In the genomic region with DNA sequence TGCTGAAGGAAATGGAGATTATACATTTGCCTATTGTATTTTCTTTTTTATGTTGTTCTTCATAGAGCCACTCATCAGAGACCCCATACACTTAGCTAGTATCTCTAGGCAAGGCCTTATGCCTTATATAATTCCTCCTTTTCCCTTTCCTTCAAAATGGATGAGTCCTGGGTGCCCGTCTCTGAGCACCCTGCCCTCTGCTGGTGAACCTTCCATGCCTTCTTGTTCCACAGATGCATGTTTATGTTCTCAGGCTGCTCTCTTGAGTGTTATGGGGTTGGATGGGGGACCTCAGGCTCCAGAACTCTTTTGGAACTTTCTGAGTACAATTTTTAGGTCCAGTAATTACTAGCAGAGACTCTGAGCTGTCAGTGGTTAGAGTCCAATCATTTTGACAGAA, we compare ENCODE assay signal across 11 cellular contexts.
DNase-seq lines count a peak whose midpoint lies in the region; ATAC-seq, FAIRE-seq and TF ChIP-seq lines count a peak whose summit lies in the region.
"Had no signal": no experiment of that assay in that cellular context is flagged by ENCODE, and none has a peak within 500 bp of the region (broad histone marks: within the 10 kb centered on the region; RNA-seq: fewer than 3 reads in every experiment).

No MANE protein-coding gene starts in this region.

- H3K9me3 ChIP-seq in IMR-90 (ENCODE audit: control insufficient read depth, insufficient read depth, low read length), result no peaks in the 10 kb centered on the region
- no peaks in the 10 kb centered on the region for H3K9me3 ChIP-seq in GM12878 (replicated peaks; ENCODE audit: control insufficient read depth, insufficient read depth, low read length)
- H3K9me3 ChIP-seq: neutrophil had no signal

- CTCF ChIA-PET in IMR-90 (lab: Yijun Ruan, JAX), result interaction anchor here (0.6 to 1.4 kb wide), 2 partner anchors 36 to 161 kb away, joined by 3 read pairs; no protein-coding TSS in a partner anchor
- CTCF ChIA-PET in GM12878 (lab: Yijun Ruan, JAX), result interaction anchor here (0.6 to 1.2 kb wide), 4 partner anchors 37 to 669 kb away, joined by 3 to 4 read pairs (median 3); no protein-coding TSS in a partner anchor
- CTCF ChIA-PET in activated CD8-positive, alpha-beta memory T cell treated with anti-CD3 and anti-CD28 coated beads, Interleukin-2, amount 10 ng/mL, durations not matched to agents 7 days and 5 days (lab: Charles Lee), result no interaction called here

- peaks cover 0 to 3% of the 10 kb centered on the region in 2 donors for H3K27me3 Mint-ChIP-seq in natural killer cell (ENCODE audit: low read depth in 2 of 2)
- no peaks in the 10 kb centered on the region for H3K27me3 Mint-ChIP-seq in activated CD8-positive, alpha-beta memory T cell treated with anti-CD3 and anti-CD28 coated beads, Interleukin-2, amount 10 ng/mL, durations not matched to agents 7 days and 5 days

- no peaks in the 10 kb centered on the region for H4K20me1 ChIP-seq in IMR-90 (ENCODE audit: insufficient read depth, low read length)
- no peaks in the 10 kb centered on the region for H4K20me1 ChIP-seq in GM12878 (ENCODE audit: control insufficient read depth, insufficient read depth)

- H3K18ac ChIP-seq in IMR-90 (ENCODE audit: low read depth, low read length) (no peak overlapping the region), mesendoderm (ENCODE audit: low read length) (no peak overlapping the region)

- intact Hi-C loops in IMR-90 (cut with micrococcal nuclease), result loop anchor here (1.0 kb wide), 2 partner anchors 161 to 224 kb away; no protein-coding TSS in a partner anchor
- intact Hi-C loops in GM12878 (cut with micrococcal nuclease; ENCODE audit: unreplicated experiment), result loop anchor here (1.0 kb wide), 1 partner anchor 161 kb away; no protein-coding TSS in a partner anchor
- intact Hi-C loops in natural killer cell (cut with micrococcal nuclease), result no loop called here

- H3K79me2 ChIP-seq in GM12878 (ENCODE audit: control insufficient read depth, insufficient read depth, low read length) (no peaks in the 10 kb centered on the region), mesendoderm (ENCODE audit: control insufficient read depth, insufficient read depth, low read length) (no peaks in the 10 kb centered on the region)

- H3K9me1 ChIP-seq in IMR-90 (ENCODE audit: insufficient read depth, low read length), result no peaks in the 10 kb centered on the region

- H4K91ac ChIP-seq in IMR-90 (ENCODE audit: insufficient read depth, low read depth, low read length), result no peak overlapping the region

- peak; percentile 40 for TF ChIP-seq RAD21 in IMR-90 (IDR thresholded peaks at IDR 0.05; ENCODE audit: low read length)
- TF ChIP-seq RAD21 in GM12878 (IDR thresholded peaks at IDR 0.05; ENCODE audit: insufficient read depth, low read depth, low read length), result peak; percentile 16; the same call in 1 of the 2 replicates

- no peak overlapping the region for H3K56ac ChIP-seq in IMR-90 (ENCODE audit: extremely low read depth, insufficient read depth, low read length)
- H3K56ac ChIP-seq in mesendoderm (ENCODE audit: low read length), result no peak overlapping the region

- DNase-seq in D341Med (ENCODE audit: low spot score), result peak; percentile 27
- peak; percentile 23 for DNase-seq in IMR-90
- no peak for DNase-seq in GM12878 (ENCODE audit: low read depth, low spot score)
- DNase-seq in mesendoderm, result peak; percentile 53
- no peak for DNase-seq in natural killer cell
- no peak for DNase-seq in NCI-H146 (lab: John Stamatoyannopoulos, UW)
- DNase-seq in activated CD8-positive, alpha-beta memory T cell treated with anti-CD3 and anti-CD28 coated beads, Interleukin-2, amount 10 ng/mL, durations not matched to agents 7 days and 5 days, result no peak
- DNase-seq: activated CD4-positive, alpha-beta T cell treated with anti-CD3 and anti-CD28 coated beads for 1 hour; NCI-H524 treated with DMSO at 0.1 percent for 48 hours had no signal

- H2BK15ac ChIP-seq in IMR-90 (ENCODE audit: low read depth, low read length) (no peak overlapping the region), mesendoderm (replicated peaks; ENCODE audit: low read depth) (no peak overlapping the region)

- dilution Hi-C loops in IMR-90 (cut with HindIII; ENCODE audit: low sequenced_read_pairs, unreplicated experiment), result no loop called here

- no peak overlapping the region for H3K23ac ChIP-seq in IMR-90 (ENCODE audit: low read depth, low read length)
- no peak overlapping the region for H3K23ac ChIP-seq in mesendoderm (ENCODE audit: low read length)

- WGBS in IMR-90 (ENCODE audit: extremely low coverage in 2 of 2, insufficient read length in 1 of 2), 2 experiments, result no CpG with 5 or more reads among the region's 1 CpG
- WGBS in GM12878 (ENCODE audit: insufficient coverage, insufficient replicate concordance, low lambda C conversion rate, missing lambda C conversion rate), result 7% methylated on average over 1 of the region's 1 CpG
- no CpG with 5 or more reads among the region's 1 CpG for WGBS in mesendoderm (ENCODE audit: extremely low coverage, insufficient coverage, low lambda C conversion rate)

- H3K36me3 Mint-ChIP-seq in natural killer cell, result no peaks in the 10 kb centered on the region
- H3K36me3 Mint-ChIP-seq in activated CD8-positive, alpha-beta memory T cell treated with anti-CD3 and anti-CD28 coated beads, Interleukin-2, amount 10 ng/mL, durations not matched to agents 7 days and 5 days, result no peaks in the 10 kb centered on the region

- H3K4me2 ChIP-seq in IMR-90 (ENCODE audit: low read depth, low read length), result no peak overlapping the region
- no peak overlapping the region for H3K4me2 ChIP-seq in GM12878 (ENCODE audit: control insufficient read depth, insufficient read depth)
- no peak overlapping the region for H3K4me2 ChIP-seq in mesendoderm (ENCODE audit: low read length)

- H3K27ac ChIP-seq in IMR-90 (ENCODE audit: insufficient read depth, low read length) (no peak overlapping the region), GM12878 (ENCODE audit: control insufficient read depth, insufficient read depth) (no peak overlapping the region), mesendoderm (ENCODE audit: low read depth, low read length) (no peak overlapping the region)
- H3K27ac ChIP-seq: neutrophil had no signal

- H3K4me3 Mint-ChIP-seq in natural killer cell, result no peak overlapping the region
- H3K4me3 Mint-ChIP-seq in activated CD8-positive, alpha-beta memory T cell treated with anti-CD3 and anti-CD28 coated beads, Interleukin-2, amount 10 ng/mL, durations not matched to agents 7 days and 5 days, result no peak overlapping the region

- POLR2A ChIA-PET in IMR-90 (lab: Charles Lee; ENCODE audit: unreplicated experiment), result no interaction called here
- POLR2A ChIA-PET in GM12878 (lab: Charles Lee), result no interaction called here

- no peak overlapping the region for H3K27ac Mint-ChIP-seq in natural killer cell
- H3K27ac Mint-ChIP-seq in activated CD8-positive, alpha-beta memory T cell treated with anti-CD3 and anti-CD28 coated beads, Interleukin-2, amount 10 ng/mL, durations not matched to agents 7 days and 5 days, result no peak overlapping the region

- peak; percentile 49; the same call in 1 of the 2 replicates for ATAC-seq in IMR-90 (ENCODE audit: low read depth)
- no peak for ATAC-seq in GM12878
- no peak for ATAC-seq in natural killer cell
- no peak for ATAC-seq in activated CD8-positive, alpha-beta memory T cell treated with anti-CD3 and anti-CD28 coated beads, Interleukin-2, amount 10 ng/mL, durations not matched to agents 7 days and 5 days
- no peak for ATAC-seq in HG02884 (IDR thresholded peaks at IDR 0.05; ENCODE audit: unreplicated experiment)

- no peak overlapping the region for H2AK9ac ChIP-seq in IMR-90 (replicated peaks; ENCODE audit: low read depth, low read length, poor library complexity)

- H3K79me1 ChIP-seq in IMR-90 (ENCODE audit: low read depth in 1 of 2, low read length in 2 of 2) (no peaks in the 10 kb centered on the region), mesendoderm (ENCODE audit: low read length) (no peaks in the 10 kb centered on the region)

- H2AFZ ChIP-seq in IMR-90 (replicated peaks; ENCODE audit: low read length, poor library complexity), result no peak overlapping the region
- no peak overlapping the region for H2AFZ ChIP-seq in GM12878 (ENCODE audit: control insufficient read depth, low read depth, low read length)

- H3K14ac ChIP-seq in IMR-90 (replicated peaks; ENCODE audit: low read depth, low read length), result no peak overlapping the region

- H3K9me3 Mint-ChIP-seq in natural killer cell, result peaks cover 4 to 6% of the 10 kb centered on the region in 2 donors
- H3K9me3 Mint-ChIP-seq in activated CD8-positive, alpha-beta memory T cell treated with anti-CD3 and anti-CD28 coated beads, Interleukin-2, amount 10 ng/mL, durations not matched to agents 7 days and 5 days (ENCODE audit: low read depth), result peaks cover 2% of the 10 kb centered on the region

- H3K4me3 ChIP-seq in IMR-90 (ENCODE audit: insufficient read depth, low read depth, low read length), result no peak overlapping the region
- no peak overlapping the region for H3K4me3 ChIP-seq in GM12878
- no peak overlapping the region for H3K4me3 ChIP-seq in mesendoderm (ENCODE audit: low read length)

- H2BK120ac ChIP-seq in IMR-90 (ENCODE audit: low read depth, low read length) (no peak overlapping the region), mesendoderm (ENCODE audit: low read depth, low read length) (no peak overlapping the region)

- no TSS peak for BruUV-seq in IMR-90 (replicated peaks; lab: Mats Ljungman, UMichigan)
- no TSS peak for BruUV-seq in GM12878 (replicated peaks; lab: Mats Ljungman, UMichigan)

- H3K36me3 ChIP-seq in IMR-90 (ENCODE audit: control insufficient read depth, insufficient read depth, low read length), result no peaks in the 10 kb centered on the region
- no peaks in the 10 kb centered on the region for H3K36me3 ChIP-seq in GM12878 (ENCODE audit: control insufficient read depth in 2 of 2, insufficient read depth in 2 of 2, low read length in 1 of 2)
- no peaks in the 10 kb centered on the region for H3K36me3 ChIP-seq in mesendoderm (ENCODE audit: control insufficient read depth, insufficient read depth, low read length)
- H3K36me3 ChIP-seq: neutrophil had no signal

- H3K27me3 ChIP-seq in IMR-90 (ENCODE audit: control insufficient read depth, insufficient read depth, low read length) (peaks cover 5% of the 10 kb centered on the region), GM12878 (replicated peaks in 1 of 2; ENCODE audit: control insufficient read depth in 2 of 2, insufficient read depth in 2 of 2, low read length in 1 of 2) (no peaks in the 10 kb centered on the region), mesendoderm (ENCODE audit: insufficient read depth, low read length, poor library complexity) (no peaks in the 10 kb centered on the region)
- H3K27me3 ChIP-seq: neutrophil had no signal

- RAD21 ChIA-PET in GM12878 (lab: Charles Lee; ENCODE audit: unreplicated experiment), result no interaction called here

- H3K4me1 ChIP-seq in IMR-90 (ENCODE audit: control insufficient read depth, insufficient read depth, low read length) (no peaks in the 10 kb centered on the region), GM12878 (ENCODE audit: control insufficient read depth, insufficient read depth, low read length) (no peaks in the 10 kb centered on the region), mesendoderm (ENCODE audit: control insufficient read depth, low read depth, low read length) (no peaks in the 10 kb centered on the region)

- SMC1A ChIA-PET in GM12878 (lab: Charles Lee; ENCODE audit: uncharacterized antibody, unreplicated experiment), result interaction anchor here (0.9 to 1.0 kb wide), 2 partner anchors 11 to 173 kb away, joined by 3 to 4 read pairs; no protein-coding TSS in a partner anchor

- no peak overlapping the region for H3K4ac ChIP-seq in IMR-90 (ENCODE audit: low read depth, low read length)
- no peak overlapping the region for H3K4ac ChIP-seq in mesendoderm (ENCODE audit: low read depth, low read length)

- H2AK5ac ChIP-seq in IMR-90 (ENCODE audit: low read depth, low read length) (no peak overlapping the region), mesendoderm (ENCODE audit: low read length) (no peak overlapping the region)

- TF ChIP-seq CTCF in IMR-90 (conservative IDR thresholded peaks at IDR 0.05; ENCODE audit: low read depth, low read length) (peak; percentile 45), GM12878 (IDR thresholded peaks at IDR 0.05 in 2 of 3, conservative IDR thresholded peaks at IDR 0.05 in 1 of 3; ENCODE audit: control insufficient read depth in 2 of 3, extremely low read depth in 1 of 3, insufficient read depth in 1 of 3, low read depth in 3 of 3, low read length in 3 of 3) (peak; percentile 19 to 29 (median 23); a peak in 3 of 6 replicates), natural killer cell (IDR thresholded peaks at IDR 0.05) (no peak)

- no peak for TF ChIP-seq EP300 in GM12878 (IDR thresholded peaks at IDR 0.05; ENCODE audit: borderline replicate concordance in 1 of 2, control insufficient read depth in 1 of 2, low read depth in 2 of 2, low read length in 2 of 2)

- no peak for FAIRE-seq in GM12878 (lab: Jason Lieb, UNC)

- H3K9ac ChIP-seq in IMR-90 (ENCODE audit: low read depth, low read length) (no peak overlapping the region), GM12878 (ENCODE audit: control insufficient read depth, insufficient read depth, low read length) (no peak overlapping the region), mesendoderm (ENCODE audit: low read length) (no peak overlapping the region)

- TF ChIP-seq POLR2A in IMR-90 (IDR thresholded peaks at IDR 0.05; ENCODE audit: low read depth, low read length), result no peak
- no peak for TF ChIP-seq POLR2A in GM12878 (IDR thresholded peaks at IDR 0.05; ENCODE audit: low read depth, low read length)

- H4K8ac ChIP-seq in IMR-90 (ENCODE audit: low read depth in 2 of 2, low read length in 2 of 2), result no peak overlapping the region
- H4K8ac ChIP-seq in mesendoderm (ENCODE audit: low read depth, low read length), result no peak overlapping the region

- H4K5ac ChIP-seq in IMR-90 (ENCODE audit: low read depth, low read length) (no peak overlapping the region), mesendoderm (ENCODE audit: low read length) (no peak overlapping the region)

- no peak overlapping the region for H2BK20ac ChIP-seq in IMR-90 (ENCODE audit: low read depth, low read length)

- in situ Hi-C loops in IMR-90 (cut with MboI; ENCODE audit: low sequenced_read_pairs), result no loop called here
- in situ Hi-C loops in GM12878 (cut with MboI), result no loop called here

- H3K4me1 Mint-ChIP-seq in natural killer cell, result no peaks in the 10 kb centered on the region
- no peaks in the 10 kb centered on the region for H3K4me1 Mint-ChIP-seq in activated CD8-positive, alpha-beta memory T cell treated with anti-CD3 and anti-CD28 coated beads, Interleukin-2, amount 10 ng/mL, durations not matched to agents 7 days and 5 days

- H2BK5ac ChIP-seq in IMR-90 (ENCODE audit: low read depth, low read length, poor library complexity, severe bottlenecking) (no peak overlapping the region), mesendoderm (ENCODE audit: low read length) (no peak overlapping the region)

Comparison
In these comparisons a context has a peak if more than half of its experiments do, and no peak if none do; other contexts are left out.
1. DNase-seq: peak in D341Med (single experiment), IMR-90 (single experiment) and mesendoderm (single experiment); none in GM12878 (single experiment), natural killer cell (single experiment), NCI-H146 (single experiment) and activated CD8-positive, alpha-beta memory T cell treated with anti-CD3 and anti-CD28 coated beads, Interleukin-2, amount 10 ng/mL, durations not matched to agents 7 days and 5 days (single experiment).